ENCODE assay signal across 18 cellular contexts in the genomic region with DNA sequence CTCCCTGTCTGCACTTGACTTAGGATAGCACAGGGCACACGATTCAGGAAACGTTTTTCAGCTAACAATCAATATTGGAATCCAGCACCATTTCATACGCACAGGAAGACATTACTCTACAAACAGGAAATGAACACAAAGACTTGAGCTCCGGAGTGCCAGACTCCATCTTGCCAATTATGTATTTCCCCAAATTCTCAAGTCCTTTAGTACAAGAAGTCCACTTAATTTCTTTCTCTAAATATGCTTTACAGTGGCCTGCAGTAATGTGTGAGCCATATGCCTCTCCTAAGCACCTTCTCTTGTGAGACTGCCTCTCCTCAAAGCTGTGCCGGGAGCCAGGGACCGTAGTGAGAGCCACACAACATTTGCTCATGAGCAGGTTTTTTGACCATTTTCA.
"Had no signal": no experiment of that assay in that cellular context is flagged by ENCODE, and none has a peak within 500 bp of the region (broad histone marks: within the 10 kb centered on the region; RNA-seq: fewer than 3 reads in every experiment).

No MANE protein-coding gene starts in this region.

- FAIRE-seq: colon, frontal cortex had no signal

- H3K4me3 ChIP-seq: left lung, lower lobe of right lung, ovary, spleen, thyroid gland, upper lobe of left lung, uterus had no signal

- H3K4me1 ChIP-seq: left lung, lower lobe of right lung, spleen, thyroid gland, upper lobe of left lung, uterus had no signal

- ATAC-seq: left lung; lower lobe of right lung; natural killer cell; right cardiac atrium; stimulated activated naive B cell treated with anti-CD40 and anti-IgM and Interleukin-4, amounts not matched to agents 10 μg/mL and 1 μg/mL and 100 μg/mL, for 72 hours; stimulated activated naive CD8-positive, alpha-beta T cell treated with anti-CD3 and anti-CD28 coated beads, Interleukin-15, amount 100 ng/mL, for 72 hours had no signal

- DNase-seq: cerebellar nuclear complex; effector CD4-positive, alpha-beta T cell; left lung; lower lobe of right lung; natural killer cell; ovary; right cardiac atrium; spleen; stimulated activated CD4-positive, alpha-beta T cell treated with anti-CD3 and anti-CD28 coated beads, Interleukin-15, amount 100 ng/mL, for 24 hours; stimulated activated CD4-positive, alpha-beta T cell treated with anti-CD3 and anti-CD28 coated beads, Interleukin-1b, Interleukin-23, amount 100 ng/mL, for 48 hours; stimulated activated CD4-positive, alpha-beta T cell treated with anti-CD3 and anti-CD28 coated beads, Interleukin-4, amount 100 ng/mL, for 4 hours; stimulated activated naive B cell treated with anti-CD40 and anti-IgM and Interleukin-4, amounts not matched to agents 10 μg/mL and 1 μg/mL and 100 μg/mL, for 72 hours; stimulated activated naive CD8-positive, alpha-beta T cell treated with anti-CD3 and anti-CD28 coated beads, Interleukin-15, amount 100 ng/mL, for 72 hours; thyroid gland; upper lobe of left lung; uterus had no signal

- H3K27ac ChIP-seq: lower lobe of right lung, ovary, spleen, thyroid gland, uterus had no signal

- H3K36me3 ChIP-seq: left lung, lower lobe of right lung, ovary, spleen, thyroid gland, upper lobe of left lung, uterus had no signal

- H3K27me3 ChIP-seq: left lung, ovary, spleen, thyroid gland, upper lobe of left lung, uterus had no signal

- H3K9me3 ChIP-seq: ovary, thyroid gland, uterus had no signal
